26 cellular contexts compared by ENCODE assay signal in genomic region chr11:59999732-60000131, GRCh38. TPM values are rescaled to one million over a fixed set of nuclear protein-coding genes. Genes with fewer than 3 reads are reported as not detected.
"Had no signal": no experiment of that assay in that cellular context is flagged by ENCODE, and none has a peak within 500 bp of the region (broad histone marks: within the 10 kb centered on the region; RNA-seq: fewer than 3 reads in every experiment).

No MANE protein-coding gene starts in this region.

- H3K27me3 ChIP-seq: esophagus squamous epithelium, gastrocnemius medialis, right lobe of liver, thyroid gland, upper lobe of right lung had no signal

- H3K4me1 ChIP-seq: esophagus squamous epithelium, gastrocnemius medialis, right lobe of liver, thyroid gland, upper lobe of right lung had no signal

- DNase-seq: activated CD4-positive, alpha-beta memory T cell treated with anti-CD3 and anti-CD28 coated beads for 36 hours; activated naive CD4-positive, alpha-beta T cell treated with Interleukin-2 at 50 U/mL for 16 hours; activated naive CD8-positive, alpha-beta T cell treated with anti-CD3 and anti-CD28 coated beads for 36 hours; activated T-cell treated with anti-CD3 and anti-CD28 coated beads, Interleukin-2, amount 50 U/mL, for 48 hours; amniotic stem cell; cerebellar nuclear complex; endodermal cell; esophagus squamous epithelium; gastrocnemius medialis; head of caudate nucleus; hypothalamus; mesenchymal stem cell; mucosa of descending colon; occipital lobe; right lobe of liver; stimulated activated CD4-positive, alpha-beta T cell treated with anti-CD3 and anti-CD28 coated beads, Interleukin-1b, Interleukin-23, amount 100 ng/mL, for 48 hours; substantia nigra; T-helper 9 cell; thyroid gland; upper lobe of right lung had no signal

- H3K4me3 ChIP-seq: coronary artery, esophagus squamous epithelium, gastrocnemius medialis, mucosa of descending colon, right lobe of liver, skin epidermis, thyroid gland, upper lobe of right lung had no signal

- H3K36me3 ChIP-seq: esophagus squamous epithelium, gastrocnemius medialis, right lobe of liver, thyroid gland, upper lobe of right lung had no signal

- H3K36me3 Mint-ChIP-seq: activated CD4-positive, alpha-beta memory T cell treated with anti-CD3 and anti-CD28 coated beads for 36 hours; activated naive CD8-positive, alpha-beta T cell treated with anti-CD3 and anti-CD28 coated beads for 36 hours; WTC11 had no signal

- H3K4me3 Mint-ChIP-seq: activated CD4-positive, alpha-beta memory T cell treated with anti-CD3 and anti-CD28 coated beads for 36 hours; activated naive CD8-positive, alpha-beta T cell treated with anti-CD3 and anti-CD28 coated beads for 36 hours; endodermal cell; stimulated activated naive CD8-positive, alpha-beta T cell treated with anti-CD3 and anti-CD28 coated beads, Interleukin-15, Interleukin-2, amounts not matched to agents 100 ng/mL and 50 ng/mL, for 24 hours; WTC11 had no signal

- H3K27ac Mint-ChIP-seq: activated CD4-positive, alpha-beta memory T cell treated with anti-CD3 and anti-CD28 coated beads for 36 hours; activated naive CD8-positive, alpha-beta T cell treated with anti-CD3 and anti-CD28 coated beads for 36 hours; endodermal cell; stimulated activated naive CD8-positive, alpha-beta T cell treated with anti-CD3 and anti-CD28 coated beads, Interleukin-15, Interleukin-2, amounts not matched to agents 100 ng/mL and 50 ng/mL, for 24 hours; WTC11 had no signal

- H3K9me3 Mint-ChIP-seq: activated CD4-positive, alpha-beta memory T cell treated with anti-CD3 and anti-CD28 coated beads for 36 hours; activated naive CD8-positive, alpha-beta T cell treated with anti-CD3 and anti-CD28 coated beads for 36 hours; endodermal cell; stimulated activated naive CD8-positive, alpha-beta T cell treated with anti-CD3 and anti-CD28 coated beads, Interleukin-15, Interleukin-2, amounts not matched to agents 100 ng/mL and 50 ng/mL, for 24 hours had no signal

- H3K27ac ChIP-seq: coronary artery, esophagus squamous epithelium, gastrocnemius medialis, right lobe of liver, skin epidermis, thyroid gland, upper lobe of right lung had no signal

- ATAC-seq: gastrocnemius medialis, mucosa of descending colon, right lobe of liver, upper lobe of right lung, WTC11 had no signal

- H3K9me3 ChIP-seq: esophagus squamous epithelium, gastrocnemius medialis, mucosa of descending colon, right lobe of liver, thyroid gland, upper lobe of right lung had no signal

- H3K4me1 Mint-ChIP-seq: activated naive CD8-positive, alpha-beta T cell treated with anti-CD3 and anti-CD28 coated beads for 36 hours had no signal

RNA-seq across cellular contexts. Expression of gene OOSP4B, which starts 17.2 kb away (rescaled TPM):
- total RNA-seq: activated CD4-positive, alpha-beta memory T cell treated with anti-CD3 and anti-CD28 coated beads for 36 hours; activated naive CD8-positive, alpha-beta T cell treated with anti-CD3 and anti-CD28 coated beads for 36 hours; endodermal cell; esophagus squamous epithelium; gastrocnemius medialis; lower leg skin; mucosa of descending colon; occipital lobe; right lobe of liver; thyroid gland; upper lobe of right lung; WTC11 had no signal
- polyA plus RNA-seq: neural cell had no signal

RNA-seq across cellular contexts. Expression of gene OOSP4A, which starts 35.9 kb away (rescaled TPM):
- total RNA-seq: activated CD4-positive, alpha-beta memory T cell treated with anti-CD3 and anti-CD28 coated beads for 36 hours; activated naive CD8-positive, alpha-beta T cell treated with anti-CD3 and anti-CD28 coated beads for 36 hours; endodermal cell; gastrocnemius medialis; lower leg skin; mucosa of descending colon; occipital lobe; right lobe of liver; thyroid gland; upper lobe of right lung; WTC11 had no signal
- polyA plus RNA-seq: neural cell had no signal

RNA-seq across cellular contexts. Expression of gene OOSP2, which starts 40.5 kb away (rescaled TPM):
- total RNA-seq: activated CD4-positive, alpha-beta memory T cell treated with anti-CD3 and anti-CD28 coated beads for 36 hours; activated naive CD8-positive, alpha-beta T cell treated with anti-CD3 and anti-CD28 coated beads for 36 hours; endodermal cell; esophagus squamous epithelium; gastrocnemius medialis; lower leg skin; mucosa of descending colon; occipital lobe; right lobe of liver; thyroid gland; upper lobe of right lung; WTC11 had no signal
- polyA plus RNA-seq: neural cell had no signal

RNA-seq across cellular contexts. Expression of gene MS4A3, which starts 56.7 kb away (rescaled TPM):
- total RNA-seq: activated CD4-positive, alpha-beta memory T cell treated with anti-CD3 and anti-CD28 coated beads for 36 hours; activated naive CD8-positive, alpha-beta T cell treated with anti-CD3 and anti-CD28 coated beads for 36 hours; endodermal cell; esophagus squamous epithelium; gastrocnemius medialis; lower leg skin; mucosa of descending colon; thyroid gland; upper lobe of right lung; WTC11 had no signal
- polyA plus RNA-seq: neural cell had no signal
